1 cellular context compared by ENCODE assay signal in genomic region chr7:104230606-104231005, GRCh38.
TF ChIP-seq lines count a peak whose summit lies in the region.

No MANE protein-coding gene starts in this region.

TF ChIP-seq in H1, 55 proteins besides CTCF, POLR2A, EP300 and RAD21 (continued from another document):
- no peak for TF ChIP-seq CHD7 (IDR thresholded peaks at IDR 0.05; ENCODE audit: insufficient replicate concordance, low read length)
- no peak for TF ChIP-seq RXRA (IDR thresholded peaks at IDR 0.05; ENCODE audit: insufficient read depth, low read depth, low read length)
- no peak for TF ChIP-seq ZNF274 (IDR thresholded peaks at IDR 0.05; ENCODE audit: borderline replicate concordance, extremely low read depth, low read length)
- no peak for TF ChIP-seq NRF1 (IDR thresholded peaks at IDR 0.05; ENCODE audit: low read depth, low read length)
